8 cellular contexts compared by ENCODE assay signal in genomic region chr15:58957101-58957973, GRCh38. TPM values are rescaled to one million over a fixed set of nuclear protein-coding genes. Genes with fewer than 3 reads are reported as not detected.
A peak's percentile ranks its signal among the peaks of the same experiment; 100 is the strongest.
DNase-seq lines count a peak whose midpoint lies in the region; ATAC-seq and TF ChIP-seq lines count a peak whose summit lies in the region.

No MANE protein-coding gene starts in this region.

- no peak overlapping the region for H3K4me3 ChIP-seq in SK-N-SH (ENCODE audit: low read depth in 2 of 2, low read length in 1 of 2)
- no peak overlapping the region for H3K4me3 ChIP-seq in retinal pigment epithelial cell (ENCODE audit: low read length)

- H3K4me1 ChIP-seq in SK-N-SH (ENCODE audit: control insufficient read depth in 1 of 2, insufficient read depth in 2 of 2, low read depth in 1 of 2, low read length in 1 of 2): peaks cover 0 to 11% of the 10 kb centered on the region in 2 experiments; a peak in 1 of 4 replicates

- H2AFZ ChIP-seq in SK-N-SH (ENCODE audit: low read depth): peak overlapping the region; percentile 63; the same call in 1 of the 2 replicates

- DNase-seq in COLO829 (ENCODE audit: low spot score): peak; percentile 28
- peak; percentile 6 for DNase-seq in NCI-H128 (lab: John Stamatoyannopoulos, UW; ENCODE audit: unreplicated experiment)
- DNase-seq in SK-N-SH: peak; percentile 57
- peak; percentile 51 for DNase-seq in activated naive CD4-positive, alpha-beta T cell treated with Interleukin-2 at 50 U/mL for 16 hours
- no peak for DNase-seq in Right ventricle myocardium superior
- DNase-seq in retinal pigment epithelial cell (ENCODE audit: low read depth): no peak

- peak; percentile 83 for TF ChIP-seq CTCF in SK-N-SH (IDR thresholded peaks at IDR 0.05)
- TF ChIP-seq CTCF in retinal pigment epithelial cell (conservative IDR thresholded peaks at IDR 0.05; ENCODE audit: low read depth, low read length): peak; percentile 83

- CTCF ChIA-PET in SK-N-SH (lab: Yijun Ruan, JAX): interaction anchor here (0.6 to 3.0 kb wide), 17 partner anchors 9 to 575 kb away, joined by 3 to 16 read pairs (median 4); no protein-coding TSS in a partner anchor

- no peaks in the 10 kb centered on the region for H3K79me2 ChIP-seq in SK-N-SH (ENCODE audit: insufficient read depth)

- no peak overlapping the region for H3K9ac ChIP-seq in SK-N-SH

- no peaks in the 10 kb centered on the region for H3K27me3 ChIP-seq in SK-N-SH (ENCODE audit: insufficient read depth)

- intact Hi-C loops in Right ventricle myocardium superior (cut with DNase I): no loop called here

- H3K27ac ChIP-seq in SK-N-SH (ENCODE audit: low read depth in 2 of 2, low read length in 1 of 2): no peak overlapping the region

- H3K4me2 ChIP-seq in SK-N-SH: no peak overlapping the region

- POLR2A ChIA-PET in SK-N-SH (lab: Yijun Ruan, JAX): no interaction called here

- H3K36me3 ChIP-seq in SK-N-SH (replicated peaks in 1 of 2; ENCODE audit: control insufficient read depth in 1 of 2, insufficient read depth in 2 of 2, low read length in 1 of 2): no peaks in the 10 kb centered on the region

- peak; percentile 72 for TF ChIP-seq RAD21 in SK-N-SH (IDR thresholded peaks at IDR 0.05; ENCODE audit: low read length)

- 33% methylated on average over 8 of the region's 8 CpGs for WGBS in SK-N-SH (ENCODE audit: low lambda C conversion rate)

- H4K20me1 ChIP-seq in SK-N-SH (ENCODE audit: insufficient read depth): no peaks in the 10 kb centered on the region

- no peak for TF ChIP-seq EP300 in SK-N-SH (IDR thresholded peaks at IDR 0.05; ENCODE audit: borderline replicate concordance in 1 of 2, low read depth in 1 of 2, low read length in 1 of 2)

- no peaks in the 10 kb centered on the region for H3K9me2 ChIP-seq in SK-N-SH

- no peaks in the 10 kb centered on the region for H3K9me3 ChIP-seq in SK-N-SH

- H3F3A ChIP-seq in SK-N-SH (replicated peaks; ENCODE audit: insufficient read depth): peaks cover 3% of the 10 kb centered on the region

- ATAC-seq in GM21576 (IDR thresholded peaks at IDR 0.05; ENCODE audit: unreplicated experiment): peak; percentile 60
- peak; percentile 74 for ATAC-seq in Right ventricle myocardium superior (ENCODE audit: poor library complexity)
- ATAC-seq in GM18519 (IDR thresholded peaks at IDR 0.05; ENCODE audit: low FRiP score, unreplicated experiment): no peak

TF ChIP-seq in SK-N-SH, 30 proteins besides CTCF, POLR2A, EP300 and RAD21:
- peak; percentile 56 for TF ChIP-seq SMC3 (IDR thresholded peaks at IDR 0.05; ENCODE audit: low read depth, low read length)
- TF ChIP-seq FOXJ3 (CRISPR knock-in tag; IDR thresholded peaks at IDR 0.05): no peak
- TF ChIP-seq PBX3 (IDR thresholded peaks at IDR 0.05): peak; percentile 37; the same call in 1 of the 2 replicates

RNA-seq across cellular contexts. Expression of gene SLTM, which starts 23.9 kb away (rescaled TPM):
- 48.9 and 54.3 TPM in 2 replicates for polyA plus RNA-seq in SK-N-SH (2012; rRNA removed)
- polyA plus RNA-seq in SK-N-SH (2012; cell fraction: cytosol; rRNA removed): 41.8 and 48.9 TPM in 2 replicates
- 103 and 155 TPM in 2 replicates for polyA plus RNA-seq in SK-N-SH (2012; cell fraction: nucleus; rRNA removed)
- 45.0 TPM for total RNA-seq in Right ventricle myocardium superior

RNA-seq across cellular contexts. Expression of gene RNF111, which starts 30.1 kb away (rescaled TPM):
- polyA plus RNA-seq in SK-N-SH (2012; rRNA removed): 16.5 and 19.8 TPM in 2 replicates
- polyA plus RNA-seq in SK-N-SH (2012; cell fraction: cytosol; rRNA removed): 10.3 and 10.5 TPM in 2 replicates
- polyA plus RNA-seq in SK-N-SH (2012; cell fraction: nucleus; rRNA removed): 9.5 and 24.8 TPM in 2 replicates
- 18.3 TPM for total RNA-seq in Right ventricle myocardium superior

Comparison
In these comparisons a context has a peak if more than half of its experiments do, and no peak if none do; other contexts are left out.
1. DNase-seq: peak in COLO829 (single experiment), NCI-H128 (single experiment), SK-N-SH (single experiment) and activated naive CD4-positive, alpha-beta T cell treated with Interleukin-2 at 50 U/mL for 16 hours (single experiment); none in Right ventricle myocardium superior (single experiment) and retinal pigment epithelial cell (single experiment).